ENCODE assay signal across 20 cellular contexts in the genomic region with DNA sequence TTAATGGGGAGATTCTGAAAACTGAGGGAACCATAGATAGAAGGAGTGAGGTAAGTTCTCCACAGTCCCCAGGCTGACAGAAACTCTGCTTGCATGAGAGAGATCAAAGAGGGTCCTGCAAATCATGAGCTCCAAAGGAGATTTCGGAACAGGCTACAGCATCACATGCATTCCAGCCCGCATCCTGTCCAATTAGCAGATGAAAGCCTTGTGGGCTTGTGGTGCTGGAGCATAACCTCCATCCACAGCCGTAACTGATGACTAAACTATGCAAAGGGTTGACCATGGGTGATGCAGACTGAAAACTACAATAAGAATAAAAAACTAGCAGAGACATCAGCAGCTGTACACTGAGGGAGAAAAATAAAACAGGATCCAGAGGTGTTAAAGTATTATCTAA.
DNase-seq lines count a peak whose midpoint lies in the region; ATAC-seq and TF ChIP-seq lines count a peak whose summit lies in the region.
"Had no signal": no experiment of that assay in that cellular context is flagged by ENCODE, and none has a peak within 500 bp of the region (broad histone marks: within the 10 kb centered on the region; RNA-seq: fewer than 3 reads in every experiment).

No MANE protein-coding gene starts in this region.

- H3K56ac ChIP-seq in IMR-90 (ENCODE audit: extremely low read depth, insufficient read depth, low read length): no peak overlapping the region

- BruUV-seq in IMR-90 (replicated peaks; lab: Mats Ljungman, UMichigan): no TSS peak

- H3K36me3 Mint-ChIP-seq in naive thymus-derived CD4-positive, alpha-beta T cell: no peaks in the 10 kb centered on the region
- H3K36me3 Mint-ChIP-seq: activated naive CD8-positive, alpha-beta T cell treated with anti-CD3 and anti-CD28 coated beads for 36 hours; mesothelial cell of epicardium had no signal

- H2AK5ac ChIP-seq in IMR-90 (ENCODE audit: low read depth, low read length): no peak overlapping the region

- H3K14ac ChIP-seq in IMR-90 (replicated peaks; ENCODE audit: low read depth, low read length): no peak overlapping the region

- H3K27me3 Mint-ChIP-seq in naive thymus-derived CD4-positive, alpha-beta T cell: no peaks in the 10 kb centered on the region
- H3K27me3 Mint-ChIP-seq: activated CD4-positive, alpha-beta memory T cell treated with anti-CD3 and anti-CD28 coated beads, Interleukin-2, amount 10 ng/mL, durations not matched to agents 7 days and 5 days; activated naive CD8-positive, alpha-beta T cell treated with anti-CD3 and anti-CD28 coated beads for 36 hours had no signal

- H3K27ac Mint-ChIP-seq in naive thymus-derived CD4-positive, alpha-beta T cell: no peak overlapping the region
- H3K27ac Mint-ChIP-seq: activated CD4-positive, alpha-beta memory T cell treated with anti-CD3 and anti-CD28 coated beads, Interleukin-2, amount 10 ng/mL, durations not matched to agents 7 days and 5 days; activated naive CD8-positive, alpha-beta T cell treated with anti-CD3 and anti-CD28 coated beads for 36 hours; mesothelial cell of epicardium had no signal

- H3K4me2 ChIP-seq in IMR-90 (ENCODE audit: low read depth, low read length): no peak overlapping the region
- H3K4me2 ChIP-seq: BLaER1 treated with 17β-estradiol and CSF1 and Interleukin-3, amounts not matched to agents 10 nM and 100 nM; KMS-11 had no signal

- no peak overlapping the region for H3K4me3 ChIP-seq in IMR-90 (ENCODE audit: insufficient read depth, low read depth, low read length)
- H3K4me3 ChIP-seq in right lobe of liver: no peak overlapping the region
- no peak overlapping the region for H3K4me3 ChIP-seq in naive thymus-derived CD4-positive, alpha-beta T cell (ENCODE audit: low read length)
- H3K4me3 ChIP-seq in spleen: no peak overlapping the region
- H3K4me3 ChIP-seq: BLaER1 treated with 17β-estradiol and CSF1 and Interleukin-3, amounts not matched to agents 10 nM and 100 nM; thyroid gland had no signal

- H3K4me1 Mint-ChIP-seq in naive thymus-derived CD4-positive, alpha-beta T cell: no peaks in the 10 kb centered on the region
- H3K4me1 Mint-ChIP-seq: activated CD4-positive, alpha-beta memory T cell treated with anti-CD3 and anti-CD28 coated beads, Interleukin-2, amount 10 ng/mL, durations not matched to agents 7 days and 5 days; activated naive CD8-positive, alpha-beta T cell treated with anti-CD3 and anti-CD28 coated beads for 36 hours had no signal

- H3K4me1 ChIP-seq in IMR-90 (ENCODE audit: control insufficient read depth, insufficient read depth, low read length) (no peaks in the 10 kb centered on the region), right lobe of liver (no peaks in the 10 kb centered on the region), spleen (no peaks in the 10 kb centered on the region)
- no peaks in the 10 kb centered on the region for H3K4me1 ChIP-seq in naive thymus-derived CD4-positive, alpha-beta T cell (ENCODE audit: control insufficient read depth in 2 of 2, insufficient read depth in 2 of 2, low read length in 2 of 2)
- H3K4me1 ChIP-seq: BLaER1 treated with 17β-estradiol and CSF1 and Interleukin-3, amounts not matched to agents 10 nM and 100 nM; thyroid gland had no signal

- H4K8ac ChIP-seq in IMR-90 (ENCODE audit: low read depth in 2 of 2, low read length in 2 of 2): no peak overlapping the region

- intact Hi-C loops in IMR-90 (cut with micrococcal nuclease): no loop called here
- intact Hi-C loops in right lobe of liver (cut with DNase I): no loop called here
- intact Hi-C loops in naive thymus-derived CD4-positive, alpha-beta T cell (cut with micrococcal nuclease): no loop called here
- intact Hi-C loops in spleen (cut with DNase I; ENCODE audit: low total_unique reads): no loop called here

- no peak overlapping the region for H2BK5ac ChIP-seq in IMR-90 (ENCODE audit: low read depth, low read length, poor library complexity, severe bottlenecking)

- H2AK9ac ChIP-seq in IMR-90 (replicated peaks; ENCODE audit: low read depth, low read length, poor library complexity): no peak overlapping the region

- H4K20me1 ChIP-seq in IMR-90 (ENCODE audit: insufficient read depth, low read length): no peaks in the 10 kb centered on the region
- H4K20me1 ChIP-seq: BLaER1 treated with 17β-estradiol and CSF1 and Interleukin-3, amounts not matched to agents 10 nM and 100 nM had no signal

- DNase-seq in IMR-90: no peak
- peak; percentile 61 for DNase-seq in astrocyte of the hippocampus (ENCODE audit: low read depth, low spot score)
- peak; percentile 25 for DNase-seq in iPS DF 4.7 (ENCODE audit: extremely low read depth, low spot score)
- no peak for DNase-seq in superior temporal gyrus (ENCODE audit: extremely low spot score)
- no peak for DNase-seq in right lobe of liver
- DNase-seq in naive thymus-derived CD4-positive, alpha-beta T cell: no peak
- DNase-seq in spleen: no peak
- DNase-seq: activated CD4-positive, alpha-beta memory T cell treated with anti-CD3 and anti-CD28 coated beads, Interleukin-2, amount 10 ng/mL, durations not matched to agents 7 days and 5 days; activated naive CD8-positive, alpha-beta T cell treated with anti-CD3 and anti-CD28 coated beads for 36 hours; activated T-cell treated with anti-CD3 and anti-CD28 coated beads, Interleukin-2, amount 50 U/mL, for 4 hours; NCI-H1105; NCI-H2171; NCI-H82; stimulated activated CD4-positive, alpha-beta T cell treated with anti-CD3 and anti-CD28 coated beads, Interleukin-4, amount 100 ng/mL, for 1 hour; thyroid gland had no signal

- H3K4me3 Mint-ChIP-seq in naive thymus-derived CD4-positive, alpha-beta T cell: no peak overlapping the region
- H3K4me3 Mint-ChIP-seq: activated CD4-positive, alpha-beta memory T cell treated with anti-CD3 and anti-CD28 coated beads, Interleukin-2, amount 10 ng/mL, durations not matched to agents 7 days and 5 days; activated naive CD8-positive, alpha-beta T cell treated with anti-CD3 and anti-CD28 coated beads for 36 hours; activated T-cell treated with anti-CD3 and anti-CD28 coated beads, Interleukin-2, amount 50 U/mL, for 4 hours; mesothelial cell of epicardium had no signal

- H3K27ac ChIP-seq in IMR-90 (ENCODE audit: insufficient read depth, low read length): no peak overlapping the region
- H3K27ac ChIP-seq in right lobe of liver: no peak overlapping the region
- H3K27ac ChIP-seq in naive thymus-derived CD4-positive, alpha-beta T cell (ENCODE audit: low read depth, low read length): no peak overlapping the region
- no peak overlapping the region for H3K27ac ChIP-seq in spleen
- H3K27ac ChIP-seq: BLaER1 treated with 17β-estradiol and CSF1 and Interleukin-3, amounts not matched to agents 10 nM and 100 nM; KMS-11; neutrophil; thyroid gland had no signal

- in situ Hi-C loops in IMR-90 (cut with MboI; ENCODE audit: low sequenced_read_pairs): no loop called here

- H3K18ac ChIP-seq in IMR-90 (ENCODE audit: low read depth, low read length): no peak overlapping the region

- H2BK120ac ChIP-seq in IMR-90 (ENCODE audit: low read depth, low read length): no peak overlapping the region

- peak overlapping the region; percentile 21 for H2AFZ ChIP-seq in IMR-90 (replicated peaks; ENCODE audit: low read length, poor library complexity)

- TF ChIP-seq POLR2A in IMR-90 (IDR thresholded peaks at IDR 0.05; ENCODE audit: low read depth, low read length): no peak
- no peak for TF ChIP-seq POLR2A in right lobe of liver (IDR thresholded peaks at IDR 0.05)
- TF ChIP-seq POLR2A in spleen (IDR thresholded peaks at IDR 0.05): no peak

- POLR2A ChIA-PET in IMR-90 (lab: Charles Lee; ENCODE audit: unreplicated experiment): no interaction called here
- POLR2A ChIA-PET in naive thymus-derived CD4-positive, alpha-beta T cell (lab: Charles Lee): no interaction called here

- dilution Hi-C loops in IMR-90 (cut with HindIII; ENCODE audit: low sequenced_read_pairs, unreplicated experiment): no loop called here

- no peak overlapping the region for H4K91ac ChIP-seq in IMR-90 (ENCODE audit: insufficient read depth, low read depth, low read length)

- H4K5ac ChIP-seq in IMR-90 (ENCODE audit: low read depth, low read length): no peak overlapping the region

- H3K4ac ChIP-seq in IMR-90 (ENCODE audit: low read depth, low read length): no peak overlapping the region

- no peak for TF ChIP-seq RAD21 in IMR-90 (IDR thresholded peaks at IDR 0.05; ENCODE audit: low read length)

- H3K9me3 Mint-ChIP-seq in naive thymus-derived CD4-positive, alpha-beta T cell: peaks cover 0 to 9% (median 0%) of the 10 kb centered on the region in 11 donors
- H3K9me3 Mint-ChIP-seq: activated naive CD8-positive, alpha-beta T cell treated with anti-CD3 and anti-CD28 coated beads for 36 hours; mesothelial cell of epicardium had no signal

- H3K27me3 ChIP-seq in IMR-90 (ENCODE audit: control insufficient read depth, insufficient read depth, low read length) (no peaks in the 10 kb centered on the region), right lobe of liver (no peaks in the 10 kb centered on the region), spleen (replicated peaks in 1 of 7) (no peaks in the 10 kb centered on the region)
- H3K27me3 ChIP-seq in naive thymus-derived CD4-positive, alpha-beta T cell (ENCODE audit: control insufficient read depth in 2 of 2, insufficient read depth in 2 of 2, low read length in 2 of 2): no peaks in the 10 kb centered on the region
- H3K27me3 ChIP-seq: BLaER1 treated with 17β-estradiol and CSF1 and Interleukin-3, amounts not matched to agents 10 nM and 100 nM; neutrophil; thyroid gland had no signal

- H3K9me1 ChIP-seq in IMR-90 (ENCODE audit: insufficient read depth, low read length): no peaks in the 10 kb centered on the region

- H3K23ac ChIP-seq in IMR-90 (ENCODE audit: low read depth, low read length): no peak overlapping the region

- H3K9me3 ChIP-seq in IMR-90 (ENCODE audit: control insufficient read depth, insufficient read depth, low read length) (peaks cover 4% of the 10 kb centered on the region), right lobe of liver (no peaks in the 10 kb centered on the region), spleen (no peaks in the 10 kb centered on the region)
- no peaks in the 10 kb centered on the region for H3K9me3 ChIP-seq in naive thymus-derived CD4-positive, alpha-beta T cell (ENCODE audit: control insufficient read depth in 2 of 3, low read length in 3 of 3)
- H3K9me3 ChIP-seq: BLaER1 treated with 17β-estradiol and CSF1 and Interleukin-3, amounts not matched to agents 10 nM and 100 nM; neutrophil; thyroid gland had no signal

- no peak for ATAC-seq in IMR-90 (ENCODE audit: low read depth)
- no peak for ATAC-seq in right lobe of liver
- ATAC-seq in naive thymus-derived CD4-positive, alpha-beta T cell: no peak
- ATAC-seq: activated T-cell treated with anti-CD3 and anti-CD28 coated beads, Interleukin-2, amount 50 U/mL, for 4 hours; sciatic nerve had no signal

- CTCF ChIA-PET in IMR-90 (lab: Yijun Ruan, JAX): no interaction called here
- CTCF ChIA-PET in naive thymus-derived CD4-positive, alpha-beta T cell (lab: Charles Lee): no interaction called here

- no peak overlapping the region for H3K9ac ChIP-seq in IMR-90 (ENCODE audit: low read depth, low read length)
- H3K9ac ChIP-seq: BLaER1 treated with 17β-estradiol and CSF1 and Interleukin-3, amounts not matched to agents 10 nM and 100 nM; KMS-11 had no signal

- H2BK20ac ChIP-seq in IMR-90 (ENCODE audit: low read depth, low read length): no peak overlapping the region

- H3K36me3 ChIP-seq in IMR-90 (ENCODE audit: control insufficient read depth, insufficient read depth, low read length) (no peaks in the 10 kb centered on the region), right lobe of liver (no peaks in the 10 kb centered on the region), spleen (no peaks in the 10 kb centered on the region)
- no peaks in the 10 kb centered on the region for H3K36me3 ChIP-seq in naive thymus-derived CD4-positive, alpha-beta T cell (ENCODE audit: control insufficient read depth in 2 of 3, insufficient read depth in 3 of 3, low read length in 3 of 3)
- H3K36me3 ChIP-seq: BLaER1 treated with 17β-estradiol and CSF1 and Interleukin-3, amounts not matched to agents 10 nM and 100 nM; neutrophil; thyroid gland had no signal

- WGBS in IMR-90 (ENCODE audit: extremely low coverage in 2 of 2, insufficient read length in 1 of 2), 2 experiments: no CpG with 5 or more reads among the region's 3 CpGs
- WGBS in right lobe of liver (ENCODE audit: insufficient coverage, low coverage, low lambda C conversion rate, missing lambda C conversion rate): 47% methylated on average over 3 of the region's 3 CpGs
- 73 to 90% (median 78%) methylated on average over 3 of the region's 3 CpGs for WGBS in spleen, 5 donors

- no peak overlapping the region for H2BK15ac ChIP-seq in IMR-90 (ENCODE audit: low read depth, low read length)

- no peak for TF ChIP-seq CTCF in IMR-90 (conservative IDR thresholded peaks at IDR 0.05; ENCODE audit: low read depth, low read length)
- no peak for TF ChIP-seq CTCF in right lobe of liver (IDR thresholded peaks at IDR 0.05)
- no peak for TF ChIP-seq CTCF in spleen (IDR thresholded peaks at IDR 0.05 in 8 of 11, conservative IDR thresholded peaks at IDR 0.05 in 3 of 11)

- H3K79me1 ChIP-seq in IMR-90 (ENCODE audit: low read depth in 1 of 2, low read length in 2 of 2): no peaks in the 10 kb centered on the region

Comparison
In these comparisons a context has a peak if more than half of its experiments do, and no peak if none do; other contexts are left out.
1. DNase-seq: peak in astrocyte of the hippocampus (single experiment) and iPS DF 4.7 (single experiment); none in IMR-90 (single experiment), superior temporal gyrus (single experiment), right lobe of liver (0 of 3), naive thymus-derived CD4-positive, alpha-beta T cell (0 of 9) and spleen (single experiment).